In the genomic region with DNA sequence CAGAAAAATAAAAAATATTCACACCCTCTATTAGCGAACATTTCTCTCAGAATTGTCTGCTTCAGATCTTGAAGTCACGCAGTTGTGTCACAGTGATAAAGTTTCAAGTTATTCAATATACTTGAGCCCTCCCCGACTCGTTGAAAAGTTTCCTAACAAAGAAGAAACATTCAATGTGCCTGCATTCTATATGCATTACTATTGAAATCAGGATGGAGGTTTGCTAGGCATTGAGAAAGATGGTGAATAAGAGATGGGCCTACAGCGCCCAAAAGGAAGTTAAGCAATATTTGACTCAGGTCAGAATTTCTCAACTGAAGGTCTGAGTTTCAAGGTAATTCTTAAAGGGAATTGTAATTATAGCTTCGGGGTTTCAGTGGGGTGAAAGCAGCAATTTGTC, we compare ENCODE assay signal across 9 cellular contexts. TPM values are rescaled to one million over a fixed set of nuclear protein-coding genes. Genes with fewer than 3 reads are reported as not detected.
DNase-seq lines count a peak whose midpoint lies in the region; ATAC-seq and TF ChIP-seq lines count a peak whose summit lies in the region.
"Had no signal": no experiment of that assay in that cellular context is flagged by ENCODE, and none has a peak within 500 bp of the region (broad histone marks: within the 10 kb centered on the region; RNA-seq: fewer than 3 reads in every experiment).

No MANE protein-coding gene starts in this region.

- peaks cover 5% of the 10 kb centered on the region for H3K36me3 ChIP-seq in skeletal muscle satellite cell (ENCODE audit: insufficient read depth, low read length)

- peaks cover 5% of the 10 kb centered on the region for H3K36me3 Mint-ChIP-seq in HFFc6 (ENCODE audit: low read depth)

- peaks cover 26% of the 10 kb centered on the region for H3K4me1 Mint-ChIP-seq in HFFc6 (ENCODE audit: low read depth)

- no peaks in the 10 kb centered on the region for H3K9me3 ChIP-seq in skeletal muscle satellite cell (replicated peaks; ENCODE audit: low read length)

- peak overlapping the region; percentile 60 for H3K4me2 ChIP-seq in skeletal muscle satellite cell (ENCODE audit: low read length)

- no peaks in the 10 kb centered on the region for H3K27me3 Mint-ChIP-seq in HFFc6 (ENCODE audit: insufficient read depth)

- TF ChIP-seq CTCF in HFFc6 (IDR thresholded peaks at IDR 0.05): no peak

- H3K4me3 Mint-ChIP-seq in HFFc6: peak overlapping the region; percentile 81

- H3K4me3 ChIP-seq in skeletal muscle satellite cell (ENCODE audit: low read length): no peak overlapping the region
- H3K4me3 ChIP-seq: SK-N-MC had no signal

- no peaks in the 10 kb centered on the region for H3K27me3 ChIP-seq in skeletal muscle satellite cell (ENCODE audit: control insufficient read depth, insufficient read depth, low read length)

- H3K27ac Mint-ChIP-seq in HFFc6: peak overlapping the region; percentile 80

- ATAC-seq in GM21737 (IDR thresholded peaks at IDR 0.05; ENCODE audit: unreplicated experiment): no peak

- H3K9ac ChIP-seq in skeletal muscle satellite cell (ENCODE audit: low read depth, low read length): peak overlapping the region; percentile 66

- DNase-seq in HFFc6 (peak; percentile 52), SIG-M5 (lab: John Stamatoyannopoulos, UW) (peak; percentile 50), fibroblast of peridontal ligament (ENCODE audit: extremely low read depth) (peak; percentile 65), NCI-H1436 treated with DMSO at 0.1 percent for 48 hours (lab: John Stamatoyannopoulos, UW) (no peak)
- no peak for DNase-seq in activated naive CD4-positive, alpha-beta T cell (lab: John Stamatoyannopoulos, UW)
- no peak for DNase-seq in stimulated activated naive CD4-positive, alpha-beta T cell (lab: John Stamatoyannopoulos, UW)

- peaks cover 8% of the 10 kb centered on the region for H3K4me1 ChIP-seq in skeletal muscle satellite cell (ENCODE audit: control insufficient read depth, insufficient read depth, low read length)

- no peaks in the 10 kb centered on the region for H3K9me3 Mint-ChIP-seq in HFFc6

RNA-seq across cellular contexts. Expression of a gene that starts 6.1 kb away (rescaled TPM):
- total RNA-seq in HFFc6 (2021; fragmentation: NEBNext Ultra II Directional; extraction: Animal tissue kit (Norgen Biotek cat#: 25700)): 1 to 10 TPM in 5 of 6 experiments, under 1 TPM in 1; 0.99 to 1.7 (median 1.1) TPM
- 1.7 and 1.8 TPM in 2 replicates for total RNA-seq in skeletal muscle satellite cell (2012; rRNA removed)

RNA-seq across cellular contexts. Expression of a gene that starts 29.9 kb away (rescaled TPM):
- total RNA-seq in HFFc6 (2021; fragmentation: NEBNext Ultra II Directional; extraction: Animal tissue kit (Norgen Biotek cat#: 25700)): 10 to 100 TPM; 13.5 to 18.3 (median 15.1) TPM
- total RNA-seq in skeletal muscle satellite cell (2012; rRNA removed): 31.9 and 34.5 TPM in 2 replicates

Comparison
In these comparisons a context has a peak if more than half of its experiments do, and no peak if none do; other contexts are left out.
1. DNase-seq: peak in HFFc6 (single experiment), SIG-M5 (single experiment) and fibroblast of peridontal ligament (single experiment); none in NCI-H1436 treated with DMSO at 0.1 percent for 48 hours (single experiment), activated naive CD4-positive, alpha-beta T cell (0 of 4) and stimulated activated naive CD4-positive, alpha-beta T cell (0 of 6).